In the genomic region with DNA sequence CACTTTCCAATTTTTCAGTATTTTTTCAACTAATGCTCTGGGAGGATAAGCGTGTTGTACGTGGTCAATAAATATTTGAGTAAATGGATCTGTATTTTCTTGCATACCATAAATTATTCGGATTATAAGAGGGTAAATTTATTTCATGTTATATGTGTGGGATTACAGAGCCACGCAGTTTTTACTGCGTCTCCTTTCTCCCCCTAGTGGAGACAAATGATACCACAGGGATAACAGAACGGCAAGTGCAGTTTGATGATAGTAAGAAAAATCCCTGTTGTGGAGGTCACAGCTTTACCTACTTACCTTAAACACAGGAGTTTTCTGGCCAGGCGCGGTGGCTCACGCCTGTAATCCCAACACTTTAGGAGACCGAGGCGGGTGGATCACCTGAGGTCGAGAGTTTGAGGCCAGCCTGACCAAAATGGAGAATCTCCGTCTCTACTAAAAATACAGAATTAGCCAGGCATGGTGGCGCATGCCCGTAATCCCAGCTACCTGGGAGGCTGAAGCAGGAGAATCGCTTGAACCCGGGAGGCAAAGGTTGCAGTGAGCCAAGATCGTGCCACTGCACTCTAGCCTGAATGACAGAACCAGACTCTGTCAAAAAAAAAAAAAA, we compare ENCODE assay signal across 10 cellular contexts. TPM values are rescaled to one million over a fixed set of nuclear protein-coding genes. Genes with fewer than 3 reads are reported as not detected.
DNase-seq lines count a peak whose midpoint lies in the region; ATAC-seq and TF ChIP-seq lines count a peak whose summit lies in the region.
"Had no signal": no experiment of that assay in that cellular context is flagged by ENCODE, and none has a peak within 500 bp of the region (broad histone marks: within the 10 kb centered on the region; RNA-seq: fewer than 3 reads in every experiment).

No MANE protein-coding gene starts in this region.

- DNase-seq in A172 (ENCODE audit: low spot score) (peak; percentile 21), glomerular visceral epithelial cell (ENCODE audit: extremely low spot score) (peak; percentile 58), T-helper 9 cell (no peak)
- DNase-seq in stimulated activated CD8-positive, alpha-beta memory T cell treated with anti-CD3 and anti-CD28 coated beads, Interleukin-4, amount 100 ng/mL, for 48 hours, result no peak
- DNase-seq: NCI-H1694 had no signal

- H3K27ac ChIP-seq in OCI-LY3 (ENCODE audit: low read length), result no peak overlapping the region

- H4K20me1 ChIP-seq in OCI-LY3 (ENCODE audit: insufficient read depth, low read length), result no peaks in the 10 kb centered on the region

- ATAC-seq in HG03039 (IDR thresholded peaks at IDR 0.05; ENCODE audit: unreplicated experiment) (no peak), HG03565 (IDR thresholded peaks at IDR 0.05; ENCODE audit: unreplicated experiment) (no peak)

- H3K4me2 ChIP-seq in OCI-LY3 (ENCODE audit: low read length), result peak overlapping the region; percentile 69

- peak overlapping the region; percentile 51; the same call in 1 of the 2 replicates for H3K4me3 ChIP-seq in OCI-LY3 (ENCODE audit: low read length)

- H2AFZ ChIP-seq in OCI-LY3 (ENCODE audit: low read depth, low read length), result peak overlapping the region; percentile 85

- H3K9ac ChIP-seq in OCI-LY3 (ENCODE audit: low read length), result no peak overlapping the region

- TF ChIP-seq CTCF in GM12873 (IDR thresholded peaks at IDR 0.05; ENCODE audit: insufficient read depth, low read depth, low read length, missing control alignments) (peak; percentile 64), OCI-LY3 (IDR thresholded peaks at IDR 0.05; ENCODE audit: low read depth, low read length) (peak; percentile 89)

- H3K27me3 ChIP-seq in OCI-LY3 (ENCODE audit: low read depth, low read length), result peaks cover 17% of the 10 kb centered on the region

- peaks cover 9% of the 10 kb centered on the region; the same call in 1 of the 2 replicates for H3K4me1 ChIP-seq in OCI-LY3 (ENCODE audit: low read length)

- H3K79me2 ChIP-seq in OCI-LY3 (ENCODE audit: low read length), result no peaks in the 10 kb centered on the region

- H3K9me3 ChIP-seq in OCI-LY3 (ENCODE audit: insufficient read depth, low read length), result no peaks in the 10 kb centered on the region

- H3K36me3 ChIP-seq in OCI-LY3 (replicated peaks; ENCODE audit: low read depth, low read length), result no peaks in the 10 kb centered on the region

RNA-seq across cellular contexts. Expression of a gene that starts 16.8 kb away (rescaled TPM):
- total RNA-seq in A172 (2014; rRNA removed; shearing (Covaris generic)), result not detected in 2 replicates
- total RNA-seq: urinary bladder had no signal

RNA-seq across cellular contexts. Expression of a gene that starts 26.0 kb away (rescaled TPM):
- total RNA-seq in A172 (2014; rRNA removed; shearing (Covaris generic)), result not detected in 2 replicates
- total RNA-seq: urinary bladder had no signal

RNA-seq across cellular contexts. Expression of a gene that starts 35.6 kb away (rescaled TPM):
- total RNA-seq in A172 (2014; rRNA removed; shearing (Covaris generic)), result not detected in 2 replicates
- total RNA-seq: urinary bladder had no signal

RNA-seq across cellular contexts. Expression of a gene that starts 44.7 kb away (rescaled TPM):
- not detected in 2 replicates for total RNA-seq in A172 (2014; rRNA removed; shearing (Covaris generic))
- total RNA-seq: urinary bladder had no signal

RNA-seq across cellular contexts. Expression of a gene that starts 54.1 kb away (rescaled TPM):
- total RNA-seq in A172 (2014; rRNA removed; shearing (Covaris generic)), result not detected in 2 replicates
- total RNA-seq: urinary bladder had no signal

Comparison
In these comparisons a context has a peak if more than half of its experiments do, and no peak if none do; other contexts are left out.
1. DNase-seq: peak in A172 (single experiment) and glomerular visceral epithelial cell (single experiment); none in T-helper 9 cell (single experiment) and stimulated activated CD8-positive, alpha-beta memory T cell treated with anti-CD3 and anti-CD28 coated beads, Interleukin-4, amount 100 ng/mL, for 48 hours (single experiment).